In genomic region chr16:64534180-64534780, GRCh38 we compare ENCODE assay signal across 19 cellular contexts.
"Had no signal": no experiment of that assay in that cellular context is flagged by ENCODE, and none has a peak within 500 bp of the region (broad histone marks: within the 10 kb centered on the region; RNA-seq: fewer than 3 reads in every experiment).

No MANE protein-coding gene starts in this region.

- H3K36me3 Mint-ChIP-seq: activated naive CD8-positive, alpha-beta T cell treated with anti-CD3 and anti-CD28 coated beads for 36 hours; brain; mesothelial cell of epicardium had no signal

- H3K4me3 Mint-ChIP-seq: activated naive CD8-positive, alpha-beta T cell treated with anti-CD3 and anti-CD28 coated beads for 36 hours; brain; effector memory CD8-positive, alpha-beta T cell; mesothelial cell of epicardium; T-helper 17 cell had no signal

- H3K27me3 Mint-ChIP-seq: activated naive CD8-positive, alpha-beta T cell treated with anti-CD3 and anti-CD28 coated beads for 36 hours; effector memory CD8-positive, alpha-beta T cell; T-helper 17 cell had no signal

- H3K4me3 ChIP-seq: lung, prostate gland, right atrium auricular region, tibial artery had no signal

- H3K36me3 ChIP-seq: prostate gland, right atrium auricular region, tibial artery, WERI-Rb-1 had no signal

- H3K4me1 ChIP-seq: prostate gland, right atrium auricular region, tibial artery had no signal

- H3K9me3 Mint-ChIP-seq: mesothelial cell of epicardium had no signal

- H3K27ac Mint-ChIP-seq: activated naive CD8-positive, alpha-beta T cell treated with anti-CD3 and anti-CD28 coated beads for 36 hours; brain; effector memory CD8-positive, alpha-beta T cell; mesothelial cell of epicardium; T-helper 17 cell had no signal

- ATAC-seq: effector memory CD8-positive, alpha-beta T cell; left lobe of liver; stimulated activated naive CD8-positive, alpha-beta T cell treated with anti-CD3 and anti-CD28 coated beads, Interleukin-15, Interleukin-2, amounts not matched to agents 100 U/mL and 50 U/mL, for 24 hours; T-helper 17 cell had no signal

- H3K27ac ChIP-seq: prostate gland, right atrium auricular region, tibial artery, WERI-Rb-1 had no signal

- H3K27me3 ChIP-seq: right atrium auricular region, tibial artery had no signal

- DNase-seq: activated CD4-positive, alpha-beta T cell treated with anti-CD3 and anti-CD28 coated beads, Interleukin-2, amount 50 U/mL, for 48 hours; activated naive CD4-positive, alpha-beta T cell; activated naive CD8-positive, alpha-beta T cell treated with anti-CD3 and anti-CD28 coated beads for 36 hours; amygdala; caudate nucleus; effector memory CD8-positive, alpha-beta T cell; kidney; stimulated activated naive CD8-positive, alpha-beta T cell treated with anti-CD3 and anti-CD28 coated beads, Interleukin-15, Interleukin-2, amounts not matched to agents 100 U/mL and 50 U/mL, for 24 hours; substantia nigra; T-helper 17 cell; tibial artery; WERI-Rb-1 had no signal

- H3K9me3 ChIP-seq: prostate gland, right atrium auricular region, tibial artery had no signal

- FAIRE-seq: frontal cortex, kidney had no signal

- H3K4me1 Mint-ChIP-seq: activated naive CD8-positive, alpha-beta T cell treated with anti-CD3 and anti-CD28 coated beads for 36 hours; mesothelial cell of epicardium; T-helper 17 cell had no signal
